21 cellular contexts compared by ENCODE assay signal in genomic region chr7:81607987-81608386, GRCh38.
"Had no signal": no experiment of that assay in that cellular context is flagged by ENCODE, and none has a peak within 500 bp of the region (broad histone marks: within the 10 kb centered on the region; RNA-seq: fewer than 3 reads in every experiment).

No MANE protein-coding gene starts in this region.

- H3K4me1 ChIP-seq: heart left ventricle, upper lobe of right lung, vagina had no signal

- H3K27ac ChIP-seq: heart left ventricle, spleen, tibial nerve, upper lobe of right lung, vagina had no signal

- H3K27me3 Mint-ChIP-seq: naive thymus-derived CD4-positive, alpha-beta T cell; stimulated activated memory B cell treated with anti-CD40 and anti-IgM and Interleukin-4, amounts not matched to agents 10 μg/mL and 1 μg/mL and 100 μg/mL, for 72 hours; stimulated activated naive CD8-positive, alpha-beta T cell treated with anti-CD3 and anti-CD28 coated beads, Interleukin-15, Interleukin-2, amounts not matched to agents 100 ng/mL and 50 ng/mL, for 24 hours had no signal

- H3K4me3 Mint-ChIP-seq: endodermal cell; naive thymus-derived CD4-positive, alpha-beta T cell; nephron progenitor cell; stimulated activated memory B cell treated with anti-CD40 and anti-IgM and Interleukin-4, amounts not matched to agents 10 μg/mL and 1 μg/mL and 100 μg/mL, for 72 hours; stimulated activated naive CD8-positive, alpha-beta T cell treated with anti-CD3 and anti-CD28 coated beads, Interleukin-15, Interleukin-2, amounts not matched to agents 100 ng/mL and 50 ng/mL, for 24 hours had no signal

- H3K9me3 ChIP-seq: tibial nerve, upper lobe of right lung, vagina had no signal

- H3K4me1 Mint-ChIP-seq: endodermal cell; naive thymus-derived CD4-positive, alpha-beta T cell; nephron progenitor cell; stimulated activated memory B cell treated with anti-CD40 and anti-IgM and Interleukin-4, amounts not matched to agents 10 μg/mL and 1 μg/mL and 100 μg/mL, for 72 hours had no signal

- H3K36me3 ChIP-seq: heart left ventricle, spleen, tibial nerve, upper lobe of right lung, vagina had no signal

- DNase-seq: effector CD4-positive, alpha-beta T cell; endodermal cell; erythroblast; foreskin melanocyte; heart left ventricle; hippocampal formation; kidney glomerular epithelial cell; mammary epithelial cell; naive thymus-derived CD4-positive, alpha-beta T cell; nephron progenitor cell; spleen; stimulated activated CD4-positive, alpha-beta T cell treated with anti-CD3 and anti-CD28 coated beads, Interleukin-15, amount 100 ng/mL, for 24 hours; stimulated activated CD4-positive, alpha-beta T cell treated with anti-CD3 and anti-CD28 coated beads, Interleukin-1b, Interleukin-23, amount 100 ng/mL, for 48 hours; stimulated activated CD4-positive, alpha-beta T cell treated with anti-CD3 and anti-CD28 coated beads, Interleukin-4, amount 100 ng/mL, for 24 hours; upper lobe of right lung had no signal

- ATAC-seq: heart left ventricle; naive thymus-derived CD4-positive, alpha-beta T cell; sciatic nerve; stimulated activated memory B cell treated with anti-CD40 and anti-IgM and Interleukin-4, amounts not matched to agents 10 μg/mL and 1 μg/mL and 100 μg/mL, for 72 hours; upper lobe of right lung had no signal

- H3K36me3 Mint-ChIP-seq: naive thymus-derived CD4-positive, alpha-beta T cell; stimulated activated memory B cell treated with anti-CD40 and anti-IgM and Interleukin-4, amounts not matched to agents 10 μg/mL and 1 μg/mL and 100 μg/mL, for 72 hours had no signal

- H3K27me3 ChIP-seq: heart left ventricle, spleen, tibial nerve, upper lobe of right lung, vagina had no signal

- H3K9me3 Mint-ChIP-seq: endodermal cell; nephron progenitor cell; stimulated activated naive CD8-positive, alpha-beta T cell treated with anti-CD3 and anti-CD28 coated beads, Interleukin-15, Interleukin-2, amounts not matched to agents 100 ng/mL and 50 ng/mL, for 24 hours had no signal

- H3K27ac Mint-ChIP-seq: endodermal cell; naive thymus-derived CD4-positive, alpha-beta T cell; nephron progenitor cell; stimulated activated memory B cell treated with anti-CD40 and anti-IgM and Interleukin-4, amounts not matched to agents 10 μg/mL and 1 μg/mL and 100 μg/mL, for 72 hours; stimulated activated naive CD8-positive, alpha-beta T cell treated with anti-CD3 and anti-CD28 coated beads, Interleukin-15, Interleukin-2, amounts not matched to agents 100 ng/mL and 50 ng/mL, for 24 hours had no signal

- H3K4me3 ChIP-seq: heart left ventricle, spleen, tibial nerve, upper lobe of right lung, vagina had no signal

- FAIRE-seq: endothelial cell of umbilical vein had no signal
